18 cellular contexts compared by ENCODE assay signal in genomic region chr13:61600360-61601033, GRCh38.
"Had no signal": no experiment of that assay in that cellular context is flagged by ENCODE, and none has a peak within 500 bp of the region (broad histone marks: within the 10 kb centered on the region; RNA-seq: fewer than 3 reads in every experiment).

No MANE protein-coding gene starts in this region.

- DNase-seq: activated CD4-positive, alpha-beta T cell treated with anti-CD3 and anti-CD28 coated beads, Interleukin-2, amount 10 ng/mL, durations not matched to agents 7 days and 5 days; activated CD8-positive, alpha-beta T cell treated with anti-CD3 and anti-CD28 coated beads, Interleukin-2, amount 10 ng/mL, durations not matched to agents 7 days and 5 days; activated naive CD4-positive, alpha-beta T cell treated with anti-CD3 and anti-CD28 coated beads for 36 hours; activated naive CD8-positive, alpha-beta T cell treated with anti-CD3 and anti-CD28 coated beads, Interleukin-2, amount 50 U/mL, for 24 hours; activated T-cell treated with anti-CD3 and anti-CD28 coated beads, Interleukin-2, amount 50 U/mL, for 4 hours; aorta; cerebellar nuclear complex; effector memory CD8-positive, alpha-beta T cell; esophagus squamous epithelium; kidney; left ventricle myocardium inferior; mucosa of descending colon; naive B cell; SJCRH30; thyroid gland had no signal

- H3K4me1 ChIP-seq: esophagus squamous epithelium, left ventricle myocardium inferior, neural progenitor cell, psoas muscle, SJCRH30, thyroid gland had no signal

- H3K9me3 ChIP-seq: esophagus squamous epithelium, left ventricle myocardium inferior, psoas muscle, SJCRH30, thyroid gland had no signal

- H2AFZ ChIP-seq: neural progenitor cell had no signal

- H3K4me2 ChIP-seq: neural progenitor cell had no signal

- H3K36me3 ChIP-seq: esophagus squamous epithelium, left ventricle myocardium inferior, neural progenitor cell, SJCRH30, thyroid gland had no signal

- H3K27me3 ChIP-seq: esophagus squamous epithelium, neural progenitor cell, SJCRH30, thyroid gland had no signal

- H3K27ac ChIP-seq: esophagus squamous epithelium, left ventricle myocardium inferior, neural progenitor cell, psoas muscle, SJCRH30, thyroid gland had no signal

- ATAC-seq: activated CD4-positive, CD25-positive, alpha-beta regulatory T cell treated with anti-CD3 and anti-CD28 coated beads, Interleukin-2, amount 50 U/mL, for 24 hours; activated CD8-positive, alpha-beta T cell treated with anti-CD3 and anti-CD28 coated beads, Interleukin-2, amount 10 ng/mL, durations not matched to agents 7 days and 5 days; activated naive CD8-positive, alpha-beta T cell treated with anti-CD3 and anti-CD28 coated beads, Interleukin-2, amount 50 U/mL, for 24 hours; activated T-cell treated with anti-CD3 and anti-CD28 coated beads, Interleukin-2, amount 50 U/mL, for 4 hours; effector memory CD8-positive, alpha-beta T cell; mucosa of descending colon; psoas muscle had no signal

- FAIRE-seq: kidney had no signal

- H3K9ac ChIP-seq: neural progenitor cell had no signal

- H3K4me3 ChIP-seq: esophagus squamous epithelium, left ventricle myocardium inferior, mucosa of descending colon, neural progenitor cell, psoas muscle, SJCRH30, thyroid gland had no signal
